1 cellular context compared by ENCODE assay signal in the genomic region with DNA sequence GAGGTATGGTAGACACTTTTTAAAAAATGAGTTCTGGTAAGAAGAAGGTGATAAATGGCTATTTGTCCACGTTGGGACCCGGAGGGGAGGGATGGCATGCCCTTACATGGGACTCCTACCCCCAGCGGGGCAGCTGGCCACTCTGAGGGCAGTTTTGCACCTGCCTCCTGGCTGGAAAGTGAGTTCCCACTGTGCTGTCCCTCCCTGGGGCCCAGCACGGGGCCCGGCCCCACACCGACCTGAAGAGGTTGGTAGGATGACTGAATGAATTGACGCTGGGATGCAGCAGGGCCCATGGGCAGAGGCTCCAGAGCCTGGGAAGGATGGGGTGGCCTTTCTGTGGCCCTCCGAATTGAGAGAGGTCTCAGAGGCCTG.
TF ChIP-seq lines count a peak whose summit lies in the region.

No MANE protein-coding gene starts in this region.

TF ChIP-seq in GM23338, 12 proteins besides CTCF, POLR2A, EP300 and RAD21 (continued from another document):
- TF ChIP-seq EZH2phosphoT487 (IDR thresholded peaks at IDR 0.05; ENCODE audit: unreplicated experiment), result no peak
- TF ChIP-seq EZH2 (IDR thresholded peaks at IDR 0.05; ENCODE audit: low read depth, unreplicated experiment), result no peak
